Comparison of ENCODE assay signal across 12 cellular contexts in the genomic region with DNA sequence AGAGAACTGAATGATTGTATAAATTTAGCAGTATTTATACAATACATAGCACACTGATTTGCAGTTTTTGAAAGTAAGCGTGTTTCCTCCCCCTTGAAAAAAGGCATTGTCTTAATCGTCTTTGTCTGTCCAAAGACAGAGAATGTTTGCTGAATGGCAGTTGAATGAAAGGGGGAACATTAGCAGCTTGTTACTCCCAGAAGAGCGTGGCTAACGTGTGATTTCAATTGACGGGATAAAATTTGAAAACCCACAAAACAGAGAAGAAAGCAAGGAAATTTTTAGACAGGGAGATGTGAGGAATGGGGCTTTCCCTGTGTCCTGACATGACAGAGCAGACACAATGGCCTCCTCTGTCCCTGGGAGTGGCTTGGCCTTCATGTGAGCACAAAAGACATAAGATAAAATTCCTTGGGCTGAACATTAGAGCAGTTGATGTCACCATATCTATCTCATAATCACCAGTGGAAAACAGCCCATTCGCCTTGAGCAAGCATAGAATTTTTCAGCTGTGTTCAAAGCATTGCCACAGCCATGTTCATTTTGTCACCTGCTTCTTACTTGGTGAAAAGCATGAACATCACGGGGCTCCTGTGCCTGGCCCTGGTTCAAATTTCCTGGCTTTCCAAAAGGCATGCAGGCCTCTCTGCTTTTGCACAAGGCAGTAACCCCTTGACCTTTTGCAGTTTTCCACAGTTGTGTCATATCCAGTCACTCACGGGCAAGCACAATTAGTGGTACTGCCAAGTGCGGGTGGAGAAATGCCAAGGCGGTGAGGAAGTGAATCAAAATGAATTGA.
DNase-seq lines count a peak whose midpoint lies in the region; ATAC-seq, FAIRE-seq and TF ChIP-seq lines count a peak whose summit lies in the region.
"Had no signal": no experiment of that assay in that cellular context is flagged by ENCODE, and none has a peak within 500 bp of the region (broad histone marks: within the 10 kb centered on the region; RNA-seq: fewer than 3 reads in every experiment).

No MANE protein-coding gene starts in this region.

- POLR2A ChIA-PET in MCF 10A (lab: Yijun Ruan, JAX) = interaction anchor here (0.7 to 1.9 kb wide), 5 partner anchors 9 to 127 kb away, joined by 3 to 5 read pairs (median 4); a partner anchor contains a TSS

- DNase-seq in HS-5 (ENCODE audit: low read depth) (peak; percentile 95), MCF 10A (ENCODE audit: unreplicated experiment) (peak; percentile 96), keratinocyte (ENCODE audit: low read depth, low spot score) (peak; percentile 41), erythroblast (lab: John Stamatoyannopoulos, UW) (no peak), nucleus accumbens (lab: John Stamatoyannopoulos, UW) (no peak)
- no peak for DNase-seq in activated naive CD4-positive, alpha-beta T cell treated with anti-CD3 and anti-CD28 coated beads, Interleukin-2, amount 50 U/mL, for 16 hours
- DNase-seq: activated CD8-positive, alpha-beta T cell treated with anti-CD3 and anti-CD28 coated beads, Interleukin-2, amount 10 ng/mL, durations not matched to agents 7 days and 5 days; NCI-H1092 treated with DMSO at 0.1 percent for 48 hours; SHP77 treated with DMSO at 0.1 percent for 48 hours had no signal

- no peaks in the 10 kb centered on the region for H3K27me3 Mint-ChIP-seq in MCF 10A (ENCODE audit: insufficient read depth, unreplicated experiment)

- TF ChIP-seq CTCF in MCF 10A (IDR thresholded peaks at IDR 0.05; ENCODE audit: unreplicated experiment) (no peak), keratinocyte (optimal IDR thresholded peaks at IDR 0.05 in 1 of 3, IDR thresholded peaks at IDR 0.05 in 1 of 3, conservative IDR thresholded peaks at IDR 0.05 in 1 of 3; ENCODE audit: extremely low read depth in 1 of 3, insufficient read depth in 2 of 3, low read length in 3 of 3) (no peak)

- no peak for ATAC-seq in HG02798 (IDR thresholded peaks at IDR 0.05; ENCODE audit: poor library complexity, unreplicated experiment)
- ATAC-seq: activated CD8-positive, alpha-beta T cell treated with anti-CD3 and anti-CD28 coated beads, Interleukin-2, amount 10 ng/mL, durations not matched to agents 7 days and 5 days had no signal

- H3K27ac Mint-ChIP-seq in MCF 10A (ENCODE audit: low read depth, unreplicated experiment) = peak overlapping the region; percentile 29
- H3K27ac Mint-ChIP-seq: activated CD8-positive, alpha-beta T cell treated with anti-CD3 and anti-CD28 coated beads, Interleukin-2, amount 10 ng/mL, durations not matched to agents 7 days and 5 days had no signal

- intact Hi-C loops in MCF 10A (cut with micrococcal nuclease) = loop anchor here (2.0 kb wide), 1 partner anchor 24 kb away; no protein-coding TSS in a partner anchor

- H3K27me3 ChIP-seq in keratinocyte (ENCODE audit: control insufficient read depth, extremely low read depth, insufficient read depth, low read length) = no peaks in the 10 kb centered on the region
- no peaks in the 10 kb centered on the region for H3K27me3 ChIP-seq in skeletal muscle tissue (ENCODE audit: control insufficient read depth in 3 of 3, insufficient read depth in 3 of 3, low read length in 3 of 3)

- H3K4me3 Mint-ChIP-seq in MCF 10A (ENCODE audit: unreplicated experiment) = no peak overlapping the region
- H3K4me3 Mint-ChIP-seq: activated CD8-positive, alpha-beta T cell treated with anti-CD3 and anti-CD28 coated beads, Interleukin-2, amount 10 ng/mL, durations not matched to agents 7 days and 5 days had no signal

- peaks cover 45% of the 10 kb centered on the region for H3K4me1 Mint-ChIP-seq in MCF 10A (ENCODE audit: insufficient read depth, unreplicated experiment)

- no peak for TF ChIP-seq POLR2A in erythroblast (IDR thresholded peaks at IDR 0.05; ENCODE audit: low read length)

- no peaks in the 10 kb centered on the region for H3K9me3 Mint-ChIP-seq in MCF 10A (ENCODE audit: unreplicated experiment)

- H3K36me3 Mint-ChIP-seq in MCF 10A (ENCODE audit: insufficient read depth, unreplicated experiment) = no peaks in the 10 kb centered on the region

- no peaks in the 10 kb centered on the region for H4K20me1 ChIP-seq in keratinocyte (ENCODE audit: control insufficient read depth, extremely low read depth, insufficient read depth, low read length)

- no peaks in the 10 kb centered on the region for H3K9me1 ChIP-seq in keratinocyte (ENCODE audit: control insufficient read depth, extremely low read depth, insufficient read depth, low read length)

- H3K4me1 ChIP-seq in keratinocyte (ENCODE audit: control insufficient read depth, extremely low read depth, insufficient read depth, low read length) = peaks cover 40% of the 10 kb centered on the region
- H3K4me1 ChIP-seq in skeletal muscle tissue (ENCODE audit: control insufficient read depth in 3 of 3, insufficient read depth in 3 of 3, low read length in 3 of 3) = peaks cover 9 to 27% (median 11%) of the 10 kb centered on the region in 3 donors

- no peaks in the 10 kb centered on the region for H3K9me3 ChIP-seq in keratinocyte (ENCODE audit: control insufficient read depth, low read depth, low read length)
- H3K9me3 ChIP-seq in skeletal muscle tissue (ENCODE audit: control insufficient read depth in 3 of 3, low read length in 3 of 3) = no peaks in the 10 kb centered on the region

- no peak overlapping the region for H3K9ac ChIP-seq in keratinocyte (ENCODE audit: control insufficient read depth, extremely low read depth, insufficient read depth, low read length)
- no peak overlapping the region for H3K9ac ChIP-seq in skeletal muscle tissue (ENCODE audit: low read depth in 1 of 3, low read length in 3 of 3)

- dilution Hi-C loops in keratinocyte (cut with MboI; ENCODE audit: extremely low pct_ligation_motif_present, low sequenced_read_pairs) = no loop called here

- BruUV-seq in MCF 10A (replicated peaks; lab: Mats Ljungman, UMichigan) = no TSS peak

- no peak for FAIRE-seq in keratinocyte (lab: Jason Lieb, UNC)
- FAIRE-seq: G401.6 had no signal

- H2AFZ ChIP-seq in keratinocyte (ENCODE audit: control insufficient read depth, low read length) = no peak overlapping the region

- no peak overlapping the region for H3K4me2 ChIP-seq in keratinocyte (ENCODE audit: control insufficient read depth, extremely low read depth, insufficient read depth, low read depth, low read length)

- no peaks in the 10 kb centered on the region for H3K79me2 ChIP-seq in keratinocyte (ENCODE audit: control insufficient read depth, insufficient read depth, low read length)

- H3K4me3 ChIP-seq in keratinocyte (ENCODE audit: control insufficient read depth in 2 of 3, extremely low read depth in 1 of 3, insufficient read depth in 2 of 3, low read depth in 1 of 3, low read length in 3 of 3) (no peak overlapping the region), skeletal muscle tissue (ENCODE audit: low read length in 3 of 3) (no peak overlapping the region)

- H3K36me3 ChIP-seq in keratinocyte (ENCODE audit: control insufficient read depth in 2 of 2, extremely low read depth in 1 of 2, insufficient read depth in 2 of 2, low read length in 2 of 2) (no peaks in the 10 kb centered on the region), skeletal muscle tissue (ENCODE audit: control insufficient read depth in 3 of 3, insufficient read depth in 3 of 3, low read length in 3 of 3) (no peaks in the 10 kb centered on the region)

- CTCF ChIA-PET in MCF 10A (lab: Yijun Ruan, JAX) = interaction anchor here (0.6 to 1.3 kb wide), 3 partner anchors 25 to 932 kb away, joined by 3 read pairs; no protein-coding TSS in a partner anchor

- H3K27ac ChIP-seq in keratinocyte (ENCODE audit: control insufficient read depth, insufficient read depth, low read length) (no peak overlapping the region), skeletal muscle tissue (ENCODE audit: low read depth, low read length) (peak overlapping the region; percentile 32)

Comparison
In these comparisons a context has a peak if more than half of its experiments do, and no peak if none do; other contexts are left out.
1. DNase-seq: peak in HS-5 (single experiment), MCF 10A (single experiment) and keratinocyte (single experiment); none in activated naive CD4-positive, alpha-beta T cell treated with anti-CD3 and anti-CD28 coated beads, Interleukin-2, amount 50 U/mL, for 16 hours (single experiment), erythroblast (0 of 2) and nucleus accumbens (0 of 56).